ENCODE assay signal across 24 cellular contexts in genomic region chr9:18397076-18397475, GRCh38.
"Had no signal": no experiment of that assay in that cellular context is flagged by ENCODE, and none has a peak within 500 bp of the region (broad histone marks: within the 10 kb centered on the region; RNA-seq: fewer than 3 reads in every experiment).

No MANE protein-coding gene starts in this region.

- H3K4me1 Mint-ChIP-seq: immature natural killer cell; naive B cell; natural killer cell; nephron progenitor cell; neural progenitor cell; stimulated activated memory B cell treated with anti-CD40 and anti-IgM and Interleukin-4, amounts not matched to agents 10 μg/mL and 1 μg/mL and 100 μg/mL, for 72 hours; stimulated activated naive CD8-positive, alpha-beta T cell treated with anti-CD3 and anti-CD28 coated beads, Interleukin-15, amount 100 ng/mL, for 72 hours had no signal

- DNase-seq: hippocampal formation; immature natural killer cell; kidney; left colon; left lung; lower lobe of right lung; mammary epithelial cell; mesenchymal stem cell; naive B cell; natural killer cell; nephron progenitor cell; occipital lobe; psoas muscle; right lobe of liver; stimulated activated CD4-positive, alpha-beta T cell treated with anti-CD3 and anti-CD28 coated beads, Interleukin-1b, Interleukin-23, amount 100 ng/mL, for 48 hours; stimulated activated CD4-positive, alpha-beta T cell treated with anti-CD3 and anti-CD28 coated beads, Interleukin-2, amount 100 ng/mL, for 48 hours; stimulated activated CD4-positive, alpha-beta T cell treated with anti-CD3 and anti-CD28 coated beads, Interleukin-4, amount 100 ng/mL, for 4 hours; stimulated activated CD8-positive, alpha-beta memory T cell treated with anti-CD3 and anti-CD28 coated beads, Interleukin-4, amount 100 ng/mL, for 48 hours; stimulated activated naive CD4-positive, alpha-beta T cell treated with Interleukin-2 at 50 U/mL for 16 hours; stimulated activated naive CD8-positive, alpha-beta T cell treated with anti-CD3 and anti-CD28 coated beads, Interleukin-15, amount 100 ng/mL, for 72 hours; substantia nigra had no signal

- H3K27ac Mint-ChIP-seq: immature natural killer cell; naive B cell; natural killer cell; nephron progenitor cell; neural progenitor cell; stimulated activated memory B cell treated with anti-CD40 and anti-IgM and Interleukin-4, amounts not matched to agents 10 μg/mL and 1 μg/mL and 100 μg/mL, for 72 hours; stimulated activated naive CD8-positive, alpha-beta T cell treated with anti-CD3 and anti-CD28 coated beads, Interleukin-15, amount 100 ng/mL, for 72 hours; type B pancreatic cell had no signal

- H3K27me3 Mint-ChIP-seq: naive B cell; stimulated activated memory B cell treated with anti-CD40 and anti-IgM and Interleukin-4, amounts not matched to agents 10 μg/mL and 1 μg/mL and 100 μg/mL, for 72 hours; stimulated activated naive CD8-positive, alpha-beta T cell treated with anti-CD3 and anti-CD28 coated beads, Interleukin-15, amount 100 ng/mL, for 72 hours; type B pancreatic cell had no signal

- ATAC-seq: left colon; left lung; lower lobe of right lung; natural killer cell; psoas muscle; stimulated activated memory B cell treated with anti-CD40 and anti-IgM and Interleukin-4, amounts not matched to agents 10 μg/mL and 1 μg/mL and 100 μg/mL, for 72 hours; stimulated activated naive CD8-positive, alpha-beta T cell treated with anti-CD3 and anti-CD28 coated beads, Interleukin-15, amount 100 ng/mL, for 72 hours had no signal

- H3K36me3 Mint-ChIP-seq: immature natural killer cell; naive B cell; natural killer cell; neural progenitor cell; stimulated activated memory B cell treated with anti-CD40 and anti-IgM and Interleukin-4, amounts not matched to agents 10 μg/mL and 1 μg/mL and 100 μg/mL, for 72 hours; type B pancreatic cell had no signal

- H3K4me3 Mint-ChIP-seq: immature natural killer cell; naive B cell; natural killer cell; nephron progenitor cell; neural progenitor cell; stimulated activated memory B cell treated with anti-CD40 and anti-IgM and Interleukin-4, amounts not matched to agents 10 μg/mL and 1 μg/mL and 100 μg/mL, for 72 hours; stimulated activated naive CD8-positive, alpha-beta T cell treated with anti-CD3 and anti-CD28 coated beads, Interleukin-15, amount 100 ng/mL, for 72 hours; type B pancreatic cell had no signal

- H3K9me3 Mint-ChIP-seq: naive B cell; nephron progenitor cell; neural progenitor cell; stimulated activated memory B cell treated with anti-CD40 and anti-IgM and Interleukin-4, amounts not matched to agents 10 μg/mL and 1 μg/mL and 100 μg/mL, for 72 hours; stimulated activated naive CD8-positive, alpha-beta T cell treated with anti-CD3 and anti-CD28 coated beads, Interleukin-15, amount 100 ng/mL, for 72 hours; type B pancreatic cell had no signal
